1 cellular context compared by ENCODE assay signal in genomic region chr9:135924628-135925338, GRCh38.
TF ChIP-seq lines count a peak whose summit lies in the region.

No MANE protein-coding gene starts in this region.

TF ChIP-seq in GM12878, 131 proteins besides CTCF, POLR2A, EP300 and RAD21:
- TF ChIP-seq ESRRA (IDR thresholded peaks at IDR 0.05; ENCODE audit: low read length) (no peak), ZNF217 (IDR thresholded peaks at IDR 0.05) (no peak), CREB1 (IDR thresholded peaks at IDR 0.05; ENCODE audit: low read depth) (no peak), TCF3 (IDR thresholded peaks at IDR 0.05; ENCODE audit: borderline replicate concordance, insufficient read depth, low read depth, low read length) (no peak), E2F4 (IDR thresholded peaks at IDR 0.05; ENCODE audit: low read depth, low read length) (no peak), BMI1 (IDR thresholded peaks at IDR 0.05; ENCODE audit: borderline replicate concordance) (no peak), JUND (IDR thresholded peaks at IDR 0.05; ENCODE audit: low read depth, low read length) (no peak)
